ENCODE assay signal across 19 cellular contexts in genomic region chr11:71154406-71154805, GRCh38.
"Had no signal": no experiment of that assay in that cellular context is flagged by ENCODE, and none has a peak within 500 bp of the region (broad histone marks: within the 10 kb centered on the region; RNA-seq: fewer than 3 reads in every experiment).

No MANE protein-coding gene starts in this region.

- DNase-seq: activated B cell treated with CpG ODN at 0.5 μM for 24 hours; activated CD4-positive, alpha-beta memory T cell treated with anti-CD3 and anti-CD28 coated beads for 36 hours; activated CD4-positive, alpha-beta T cell treated with anti-CD3 and anti-CD28 coated beads for 1 hour; activated CD4-positive, alpha-beta T cell treated with anti-CD3 and anti-CD28 coated beads, Interleukin-2, amount 10 ng/mL, durations not matched to agents 7 days and 5 days; activated CD8-positive, alpha-beta memory T cell treated with anti-CD3 and anti-CD28 coated beads, Interleukin-2, amount 50 U/mL, for 4 hours; activated gamma-delta T cell; activated naive CD4-positive, alpha-beta T cell treated with anti-CD3 and anti-CD28 coated beads for 36 hours; amygdala; cerebellar nuclear complex; Karpas-422; MM.1S; NCI-H1105; NCI-H1436; NCI-H1694 treated with DMSO at 0.1 percent for 48 hours; NCI-H2029 treated with DMSO at 0.1 percent for 48 hours; NCI-H510A treated with DMSO at 0.1 percent for 48 hours; NCI-H69; SHP77 treated with DMSO at 0.1 percent for 48 hours had no signal

- H3K4me3 ChIP-seq: K562 had no signal

- ATAC-seq: K562 had no signal
